In the genomic region with DNA sequence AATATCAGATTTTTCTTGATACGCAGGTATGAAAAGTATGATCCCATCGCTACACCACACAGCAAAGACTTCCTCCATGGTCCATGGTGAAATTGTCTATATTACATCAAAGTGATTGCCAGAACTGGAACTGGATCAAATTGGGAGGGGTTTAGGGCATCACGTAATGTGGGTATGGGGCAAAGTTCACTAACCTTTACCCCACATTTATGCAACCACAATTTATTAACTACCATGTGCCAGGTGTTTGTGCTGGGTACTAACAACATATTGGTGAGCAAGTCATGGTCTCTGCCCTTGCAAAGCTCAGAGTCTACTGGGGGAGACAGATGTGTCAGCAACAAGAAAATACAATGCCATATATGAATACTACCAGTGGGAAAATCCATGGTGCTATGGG, we compare ENCODE assay signal across 8 cellular contexts.
"Had no signal": no experiment of that assay in that cellular context is flagged by ENCODE, and none has a peak within 500 bp of the region (broad histone marks: within the 10 kb centered on the region; RNA-seq: fewer than 3 reads in every experiment).

No MANE protein-coding gene starts in this region.

- DNase-seq: GDM1, GF-D8 had no signal

- FAIRE-seq: G401.6, GM12878, GM12891, GM12892, GM18507, GM19239 had no signal

- H3K4me3 ChIP-seq: GM12878 had no signal

- ATAC-seq: GM12878 had no signal
